ENCODE assay signal across 20 cellular contexts in genomic region chr7:27593226-27593625, GRCh38.
DNase-seq lines count a peak whose midpoint lies in the region; ATAC-seq and TF ChIP-seq lines count a peak whose summit lies in the region.
"Had no signal": no experiment of that assay in that cellular context is flagged by ENCODE, and none has a peak within 500 bp of the region (broad histone marks: within the 10 kb centered on the region; RNA-seq: fewer than 3 reads in every experiment).

No MANE protein-coding gene starts in this region.

- H3K79me1 ChIP-seq in mesenchymal stem cell (replicated peaks; ENCODE audit: low read length, poor library complexity, severe bottlenecking) = peaks cover 3% of the 10 kb centered on the region

- H2AK5ac ChIP-seq in mesenchymal stem cell (ENCODE audit: low read length, severe bottlenecking) = no peak overlapping the region

- no peak overlapping the region for H3K27ac Mint-ChIP-seq in naive thymus-derived CD8-positive, alpha-beta T cell
- H3K27ac Mint-ChIP-seq: CD4-positive, CD25-positive, alpha-beta regulatory T cell; IgD-negative memory B cell had no signal

- 94 to 98% methylated on average over 2 of the region's 2 CpGs for WGBS in GM23248 (ENCODE audit: low coverage in 1 of 2, low lambda C conversion rate in 2 of 2, missing lambda C conversion rate in 2 of 2), 2 experiments
- WGBS in mesenchymal stem cell = 95% methylated on average over 2 of the region's 2 CpGs

- H3K4me3 ChIP-seq in GM23248 (no peak overlapping the region), PC-3 (ENCODE audit: low read length) (no peak overlapping the region), fibroblast of mammary gland (ENCODE audit: control insufficient read depth, low read depth, low read length) (no peak overlapping the region), mesenchymal stem cell (ENCODE audit: insufficient read depth in 1 of 2, low read depth in 1 of 2, low read length in 2 of 2) (no peak overlapping the region)

- no peak overlapping the region for H3K14ac ChIP-seq in mesenchymal stem cell (ENCODE audit: low read length in 2 of 2)

- peak; percentile 32 for DNase-seq in GM23248
- peak; percentile 54 for DNase-seq in PC-3
- peak; percentile 29 for DNase-seq in fibroblast of mammary gland (ENCODE audit: low read depth)
- peak; percentile 13 for DNase-seq in stromal cell of bone marrow (ENCODE audit: low read depth)
- DNase-seq in GM20000 (ENCODE audit: low spot score) = no peak
- no peak for DNase-seq in naive thymus-derived CD8-positive, alpha-beta T cell
- no peak for DNase-seq in mesenchymal stem cell
- DNase-seq: Caco-2; CD4-positive, CD25-positive, alpha-beta regulatory T cell; DMS 273 treated with DMSO at 0.1 percent for 48 hours; DMS79 treated with DMSO at 0.1 percent for 48 hours; H9; MV-4-11; NCI-H1105 treated with DMSO at 0.1 percent for 48 hours; NCI-H2029 treated with DMSO at 0.1 percent for 48 hours; NCI-H226; NCI-H510A treated with DMSO at 0.1 percent for 48 hours; NCI-H748 treated with DMSO at 0.1 percent for 48 hours had no signal

- no peaks in the 10 kb centered on the region for H3K9me3 ChIP-seq in GM23248 (ENCODE audit: low read depth)
- no peaks in the 10 kb centered on the region for H3K9me3 ChIP-seq in PC-3 (ENCODE audit: low read length)
- no peaks in the 10 kb centered on the region for H3K9me3 ChIP-seq in mesenchymal stem cell (ENCODE audit: control insufficient read depth, low read length)
- H3K9me3 ChIP-seq: Caco-2 had no signal

- H3K27me3 ChIP-seq in GM23248 (replicated peaks; ENCODE audit: insufficient read depth) = no peaks in the 10 kb centered on the region
- no peaks in the 10 kb centered on the region for H3K27me3 ChIP-seq in PC-3 (ENCODE audit: low read length)
- H3K27me3 ChIP-seq in mesenchymal stem cell (ENCODE audit: control insufficient read depth in 1 of 2, insufficient read depth in 1 of 2, low read length in 2 of 2) = no peaks in the 10 kb centered on the region

- in situ Hi-C loops in GM23248 (cut with MboI) = no loop called here

- H4K91ac ChIP-seq in mesenchymal stem cell (ENCODE audit: low read length) = no peak overlapping the region

- intact Hi-C loops in PC-3 (cut with micrococcal nuclease) = no loop called here

- H3K23ac ChIP-seq in mesenchymal stem cell (ENCODE audit: low read length in 2 of 2) = no peak overlapping the region

- no peak overlapping the region for H3K18ac ChIP-seq in mesenchymal stem cell (ENCODE audit: low read depth in 1 of 2, low read length in 2 of 2)

- no peaks in the 10 kb centered on the region for H3K36me3 ChIP-seq in GM23248 (ENCODE audit: low read depth)
- 0 out of 2 replicates have a peak, but pooled peaks cover 5% of the 10 kb centered on the region for H3K36me3 ChIP-seq in PC-3 (ENCODE audit: low read depth, low read length)
- H3K36me3 ChIP-seq in mesenchymal stem cell (ENCODE audit: control insufficient read depth in 1 of 2, insufficient read depth in 2 of 2, low read depth in 1 of 2, low read length in 2 of 2) = peaks cover 0 to 8% of the 10 kb centered on the region in 2 experiments

- no peak overlapping the region for H2BK12ac ChIP-seq in mesenchymal stem cell (ENCODE audit: low read length in 2 of 2)

- no peaks in the 10 kb centered on the region for H3K9me3 Mint-ChIP-seq in naive thymus-derived CD8-positive, alpha-beta T cell
- H3K9me3 Mint-ChIP-seq: CD4-positive, CD25-positive, alpha-beta regulatory T cell; H9; IgD-negative memory B cell had no signal

- CTCF ChIA-PET in PC-3 (lab: Charles Lee) = no interaction called here

- H3K27me3 Mint-ChIP-seq in naive thymus-derived CD8-positive, alpha-beta T cell = no peaks in the 10 kb centered on the region
- H3K27me3 Mint-ChIP-seq: CD4-positive, CD25-positive, alpha-beta regulatory T cell; IgD-negative memory B cell had no signal

- no peak overlapping the region for H3K9ac ChIP-seq in GM23248
- H3K9ac ChIP-seq in PC-3 (ENCODE audit: low read length) = no peak overlapping the region
- no peak overlapping the region for H3K9ac ChIP-seq in mesenchymal stem cell (ENCODE audit: low read length)

- H4K20me1 ChIP-seq in GM23248 (ENCODE audit: insufficient read depth) (no peaks in the 10 kb centered on the region), PC-3 (ENCODE audit: low read length) (no peaks in the 10 kb centered on the region)

- H3K9me2 ChIP-seq in GM23248 (ENCODE audit: insufficient read depth) (no peaks in the 10 kb centered on the region), PC-3 (replicated peaks; ENCODE audit: low read length) (no peaks in the 10 kb centered on the region)

- BruUV-seq in PC-3 (replicated peaks; lab: Mats Ljungman, UMichigan) = no TSS peak

- no peak overlapping the region for H2BK120ac ChIP-seq in mesenchymal stem cell (ENCODE audit: low read depth, low read length)

- H4K8ac ChIP-seq in mesenchymal stem cell (ENCODE audit: low read length) = no peak overlapping the region

- TF ChIP-seq CTCF in PC-3 (conservative IDR thresholded peaks at IDR 0.05; ENCODE audit: low read depth, low read length) (no peak), fibroblast of mammary gland (conservative IDR thresholded peaks at IDR 0.05; ENCODE audit: control insufficient read depth, insufficient read depth, low read depth, low read length) (no peak), GM20000 (IDR thresholded peaks at IDR 0.05; ENCODE audit: extremely low read depth, missing control alignments) (no peak)

- no peak overlapping the region for H3K4ac ChIP-seq in mesenchymal stem cell (ENCODE audit: low read depth in 1 of 2, low read length in 2 of 2)

- H2AFZ ChIP-seq in GM23248 = no peak overlapping the region
- H2AFZ ChIP-seq in PC-3 (ENCODE audit: low read length) = no peak overlapping the region
- H2AFZ ChIP-seq in mesenchymal stem cell (ENCODE audit: low read depth, low read length) = no peak overlapping the region

- peaks cover 0 to 2% (median 0%) of the 10 kb centered on the region in 4 donors for H3K4me1 Mint-ChIP-seq in naive thymus-derived CD8-positive, alpha-beta T cell

- H2BK5ac ChIP-seq in mesenchymal stem cell (ENCODE audit: low read depth, low read length, poor library complexity, severe bottlenecking) = no peak overlapping the region

- POLR2A ChIA-PET in PC-3 (lab: Charles Lee; ENCODE audit: unreplicated experiment) = no interaction called here
- POLR2A ChIA-PET in naive thymus-derived CD8-positive, alpha-beta T cell (lab: Charles Lee) = no interaction called here

- no peak overlapping the region for H2BK15ac ChIP-seq in mesenchymal stem cell (ENCODE audit: low read depth, poor library complexity, severe bottlenecking)

- peak; percentile 96 for ATAC-seq in PC-3
- ATAC-seq in naive thymus-derived CD8-positive, alpha-beta T cell = no peak
- ATAC-seq: Panc1 had no signal

- peaks cover 7 to 44% (median 29%) of the 10 kb centered on the region in 3 donors for H3K36me3 Mint-ChIP-seq in naive thymus-derived CD8-positive, alpha-beta T cell

- H3K4me2 ChIP-seq in GM23248 (ENCODE audit: unreplicated experiment) = no peak overlapping the region
- peak overlapping the region; percentile 30; the same call in 1 of the 2 replicates for H3K4me2 ChIP-seq in PC-3 (ENCODE audit: low read length)
- no peak overlapping the region for H3K4me2 ChIP-seq in mesenchymal stem cell (ENCODE audit: low read length, poor library complexity, severe bottlenecking)

- H3K79me2 ChIP-seq in GM23248 (ENCODE audit: insufficient read depth) = no peaks in the 10 kb centered on the region
- H3K79me2 ChIP-seq in PC-3 (ENCODE audit: low read length) = no peaks in the 10 kb centered on the region

- H3F3A ChIP-seq in GM23248 (ENCODE audit: insufficient read depth) (no peaks in the 10 kb centered on the region), PC-3 (ENCODE audit: low read length, unreplicated experiment) (no peaks in the 10 kb centered on the region)

- H3K27ac ChIP-seq in GM23248 (no peak overlapping the region), PC-3 (ENCODE audit: low read length) (no peak overlapping the region), mesenchymal stem cell (ENCODE audit: low read length, poor library complexity, severe bottlenecking) (no peak overlapping the region)

- H3K4me3 Mint-ChIP-seq in naive thymus-derived CD8-positive, alpha-beta T cell = no peak overlapping the region
- H3K4me3 Mint-ChIP-seq: CD4-positive, CD25-positive, alpha-beta regulatory T cell; H9; IgD-negative memory B cell had no signal

- H3K4me1 ChIP-seq in GM23248 (ENCODE audit: insufficient read depth) (peaks cover 5% of the 10 kb centered on the region; the same call in 1 of the 2 replicates), PC-3 (ENCODE audit: insufficient read depth, low read length) (peaks cover 10% of the 10 kb centered on the region), mesenchymal stem cell (ENCODE audit: control insufficient read depth, insufficient read depth, low read depth, low read length) (no peaks in the 10 kb centered on the region)
- H3K4me1 ChIP-seq: Caco-2 had no signal

Comparison
In these comparisons a context has a peak if more than half of its experiments do, and no peak if none do; other contexts are left out.
1. DNase-seq: peak in GM23248 (single experiment), PC-3 (single experiment), fibroblast of mammary gland (single experiment) and stromal cell of bone marrow (single experiment); none in GM20000 (single experiment), naive thymus-derived CD8-positive, alpha-beta T cell (0 of 10) and mesenchymal stem cell (single experiment).